In the genomic region with DNA sequence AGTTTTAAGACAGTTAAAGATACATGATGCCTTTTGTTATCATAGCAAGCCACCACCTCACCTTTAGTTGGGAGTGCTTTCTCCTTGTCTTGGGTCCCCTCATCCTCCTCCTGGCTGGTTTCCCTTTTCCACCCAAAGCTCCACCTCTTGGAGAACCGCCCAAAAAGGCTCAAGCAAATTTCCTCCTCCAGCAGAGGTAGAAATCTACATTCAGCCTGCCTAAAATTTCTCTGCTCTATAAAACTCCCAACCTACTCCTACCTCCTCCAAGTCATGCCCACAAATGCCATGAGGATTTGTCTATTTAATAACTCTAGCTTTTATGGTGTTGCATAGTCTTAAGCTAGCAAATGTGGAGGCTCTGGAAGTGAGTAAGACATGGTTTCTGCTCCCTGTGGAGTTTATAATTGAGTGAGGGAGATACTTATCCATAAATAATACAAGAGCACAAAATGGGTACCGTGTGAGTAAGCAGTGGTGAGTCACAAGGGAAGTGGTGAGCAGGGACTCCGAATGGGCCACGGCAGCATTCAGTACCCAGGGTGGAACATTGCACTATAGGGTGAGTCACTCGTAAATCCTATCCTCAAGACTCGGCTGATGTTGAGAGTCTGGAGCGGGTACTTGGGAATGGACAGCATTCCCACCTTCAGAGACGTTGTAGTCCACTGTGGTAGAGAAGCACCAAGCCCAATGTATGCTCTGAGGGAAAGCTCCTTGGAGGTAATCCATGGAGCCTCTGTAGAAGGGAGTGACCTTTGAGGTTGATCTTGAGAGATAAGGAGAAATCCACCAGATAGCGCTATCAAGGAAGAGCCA, we compare ENCODE assay signal across 7 cellular contexts.
A peak's percentile ranks its signal among the peaks of the same experiment; 100 is the strongest.
DNase-seq lines count a peak whose midpoint lies in the region; ATAC-seq and TF ChIP-seq lines count a peak whose summit lies in the region.

No MANE protein-coding gene starts in this region.

- peak; percentile 57 for ATAC-seq in HG03442 (IDR thresholded peaks at IDR 0.05; ENCODE audit: unreplicated experiment)
- peak; percentile 100 for ATAC-seq in stimulated activated naive CD8-positive, alpha-beta T cell treated with anti-CD3 and anti-CD28 coated beads, Interleukin-15, amount 100 ng/mL, for 72 hours
- ATAC-seq in GM21526 (IDR thresholded peaks at IDR 0.05; ENCODE audit: low FRiP score, unreplicated experiment): no peak

- H3K27me3 Mint-ChIP-seq in T-helper 1 cell treated with Interleukin-12 subunit alpha and Interleukin-12 subunit beta and Interleukin-4 antibody, amounts not matched to agents 30 μg/mL and 1 μg/mL, for 36 hours (ENCODE audit: low read depth): peaks cover 6% of the 10 kb centered on the region
- H3K27me3 Mint-ChIP-seq in stimulated activated naive CD8-positive, alpha-beta T cell treated with anti-CD3 and anti-CD28 coated beads, Interleukin-15, amount 100 ng/mL, for 72 hours: peaks cover 14% of the 10 kb centered on the region

- H3K36me3 Mint-ChIP-seq in T-helper 1 cell treated with Interleukin-12 subunit alpha and Interleukin-12 subunit beta and Interleukin-4 antibody, amounts not matched to agents 30 μg/mL and 1 μg/mL, for 36 hours (ENCODE audit: low read depth): no peaks in the 10 kb centered on the region

- peak overlapping the region; percentile 46 for H3K27ac Mint-ChIP-seq in T-helper 1 cell treated with Interleukin-12 subunit alpha and Interleukin-12 subunit beta and Interleukin-4 antibody, amounts not matched to agents 30 μg/mL and 1 μg/mL, for 36 hours
- peak overlapping the region; percentile 7 to 77 for H3K27ac Mint-ChIP-seq in stimulated activated naive CD8-positive, alpha-beta T cell treated with anti-CD3 and anti-CD28 coated beads, Interleukin-15, amount 100 ng/mL, for 72 hours

- peaks cover 13% of the 10 kb centered on the region for H3K4me1 Mint-ChIP-seq in T-helper 1 cell treated with Interleukin-12 subunit alpha and Interleukin-12 subunit beta and Interleukin-4 antibody, amounts not matched to agents 30 μg/mL and 1 μg/mL, for 36 hours (ENCODE audit: low read depth)
- peaks cover 27% of the 10 kb centered on the region for H3K4me1 Mint-ChIP-seq in stimulated activated naive CD8-positive, alpha-beta T cell treated with anti-CD3 and anti-CD28 coated beads, Interleukin-15, amount 100 ng/mL, for 72 hours

- H3K4me3 ChIP-seq in ascending aorta (no peak overlapping the region), muscle layer of duodenum (ENCODE audit: low read depth in 1 of 2, low read length in 2 of 2) (no peak overlapping the region)

- H3K27me3 ChIP-seq in ascending aorta (no peaks in the 10 kb centered on the region), muscle layer of duodenum (ENCODE audit: low read depth, low read length) (no peaks in the 10 kb centered on the region)

- H3K27ac ChIP-seq in ascending aorta (no peak overlapping the region), muscle layer of duodenum (ENCODE audit: low read length) (peak overlapping the region; percentile 53)

- H3K4me1 ChIP-seq in ascending aorta: no peaks in the 10 kb centered on the region
- no peaks in the 10 kb centered on the region for H3K4me1 ChIP-seq in muscle layer of duodenum (ENCODE audit: control insufficient read depth in 1 of 2, insufficient read depth in 2 of 2, low read length in 2 of 2)

- H3K9me3 ChIP-seq in ascending aorta (no peaks in the 10 kb centered on the region), muscle layer of duodenum (ENCODE audit: control insufficient read depth in 1 of 2, low read length in 2 of 2) (no peaks in the 10 kb centered on the region)

- DNase-seq in ascending aorta (ENCODE audit: low spot score in 2 of 2) (peak; percentile 26 to 77), NCI-H1092 treated with DMSO at 0.1 percent for 48 hours (lab: John Stamatoyannopoulos, UW) (no peak)
- peak; percentile 45 to 64 for DNase-seq in stimulated activated naive CD8-positive, alpha-beta T cell treated with anti-CD3 and anti-CD28 coated beads, Interleukin-15, amount 100 ng/mL, for 72 hours

- no peaks in the 10 kb centered on the region for H3K36me3 ChIP-seq in ascending aorta
- no peaks in the 10 kb centered on the region for H3K36me3 ChIP-seq in muscle layer of duodenum (ENCODE audit: control insufficient read depth in 1 of 2, insufficient read depth in 2 of 2, low read length in 2 of 2)

- intact Hi-C loops in ascending aorta (cut with DNase I): loop anchor here (10.0 kb wide), 1 partner anchor 111 kb away; no protein-coding TSS in a partner anchor

- H3K9me3 Mint-ChIP-seq in T-helper 1 cell treated with Interleukin-12 subunit alpha and Interleukin-12 subunit beta and Interleukin-4 antibody, amounts not matched to agents 30 μg/mL and 1 μg/mL, for 36 hours: no peaks in the 10 kb centered on the region
- no peaks in the 10 kb centered on the region for H3K9me3 Mint-ChIP-seq in stimulated activated naive CD8-positive, alpha-beta T cell treated with anti-CD3 and anti-CD28 coated beads, Interleukin-15, amount 100 ng/mL, for 72 hours

- no peak for TF ChIP-seq CTCF in ascending aorta (IDR thresholded peaks at IDR 0.05)

- H3K4me3 Mint-ChIP-seq in T-helper 1 cell treated with Interleukin-12 subunit alpha and Interleukin-12 subunit beta and Interleukin-4 antibody, amounts not matched to agents 30 μg/mL and 1 μg/mL, for 36 hours: no peak overlapping the region
- H3K4me3 Mint-ChIP-seq in stimulated activated naive CD8-positive, alpha-beta T cell treated with anti-CD3 and anti-CD28 coated beads, Interleukin-15, amount 100 ng/mL, for 72 hours: peak overlapping the region in 1 of 2 donors; percentile 35
